8 cellular contexts compared by ENCODE assay signal in the genomic region with DNA sequence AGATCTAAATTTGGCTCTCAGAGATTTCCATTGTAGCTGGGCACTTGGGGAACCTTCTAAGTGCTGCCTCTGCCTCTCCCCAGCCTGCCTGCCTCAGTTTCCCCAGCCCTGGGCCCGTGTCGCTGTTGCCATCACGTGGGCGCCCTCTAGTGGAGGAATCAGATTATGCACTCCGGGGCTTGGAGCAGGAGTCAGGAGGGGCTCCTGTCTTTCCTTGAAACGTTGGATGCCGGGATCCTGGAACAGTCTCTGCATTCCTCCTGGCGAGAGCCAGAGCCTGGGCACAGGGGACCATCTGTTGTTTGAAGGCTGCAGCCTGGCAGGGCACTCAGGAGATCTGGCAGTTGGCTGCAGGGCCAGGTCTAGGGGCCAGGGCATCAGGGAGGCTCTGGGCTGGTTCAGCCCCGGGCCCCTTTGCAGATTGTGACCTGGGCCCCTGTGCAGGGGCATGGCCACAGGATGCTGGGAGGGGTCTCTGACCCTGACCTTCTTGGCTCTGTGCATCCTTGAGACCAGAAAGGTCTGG.
A peak's percentile ranks its signal among the peaks of the same experiment; 100 is the strongest.
DNase-seq lines count a peak whose midpoint lies in the region; ATAC-seq and TF ChIP-seq lines count a peak whose summit lies in the region.

No MANE protein-coding gene starts in this region.

- intact Hi-C loops in activated CD4-positive, alpha-beta T cell treated with anti-CD3 and anti-CD28 coated beads, Interleukin-2, amount 10 ng/mL, durations not matched to agents 24 days and 14 days (cut with micrococcal nuclease) = loop anchor here (5.0 to 10.0 kb wide), 2 partner anchors 69 to 127 kb away; partner anchors contain the start of gene LRP5

- no peak overlapping the region for H2AFZ ChIP-seq in DND-41 (ENCODE audit: low read depth, low read length)
- no peak overlapping the region for H2AFZ ChIP-seq in Karpas-422 (ENCODE audit: low read length)

- peaks cover 47% of the 10 kb centered on the region for H4K20me1 ChIP-seq in DND-41 (ENCODE audit: insufficient read depth, low read length)
- H4K20me1 ChIP-seq in Karpas-422 (ENCODE audit: insufficient read depth, low read depth, low read length) = no peaks in the 10 kb centered on the region

- H3K4me1 Mint-ChIP-seq in activated CD4-positive, alpha-beta T cell treated with anti-CD3 and anti-CD28 coated beads, Interleukin-2, amount 10 ng/mL, durations not matched to agents 24 days and 14 days = peaks cover 28% of the 10 kb centered on the region

- TF ChIP-seq CTCF in DND-41 (IDR thresholded peaks at IDR 0.05; ENCODE audit: borderline replicate concordance, extremely low read depth, low read length, poor library complexity, severe bottlenecking) (peak; percentile 98), coronary artery (IDR thresholded peaks at IDR 0.05) (peak; percentile 85)

- DNase-seq in DND-41 (peak; percentile 67), Karpas-422 (peak; percentile 76), coronary artery (ENCODE audit: low spot score) (no peak), lung microvascular endothelial cell (ENCODE audit: low read depth in 2 of 2) (peak; percentile 41 to 66)
- DNase-seq in activated CD4-positive, alpha-beta T cell treated with anti-CD3 and anti-CD28 coated beads, Interleukin-2, amount 10 ng/mL, durations not matched to agents 24 days and 14 days = peak; percentile 91
- DNase-seq in stimulated activated CD8-positive, alpha-beta memory T cell treated with anti-CD3 and anti-CD28 coated beads, Interleukin-4, amount 100 ng/mL, for 24 hours (ENCODE audit: low read depth) = peak; percentile 50

- no peaks in the 10 kb centered on the region for H3K27me3 Mint-ChIP-seq in activated CD4-positive, alpha-beta T cell treated with anti-CD3 and anti-CD28 coated beads, Interleukin-2, amount 10 ng/mL, durations not matched to agents 24 days and 14 days

- H3K4me1 ChIP-seq in DND-41 (ENCODE audit: insufficient read depth, low read length) (no peaks in the 10 kb centered on the region), Karpas-422 (ENCODE audit: low read length) (peaks cover 6% of the 10 kb centered on the region)

- no peaks in the 10 kb centered on the region for H3K9me3 ChIP-seq in DND-41 (ENCODE audit: insufficient read depth, low read length, severe bottlenecking)
- H3K9me3 ChIP-seq in Karpas-422 (ENCODE audit: low read length) = no peaks in the 10 kb centered on the region

- no peaks in the 10 kb centered on the region for H3K9me3 Mint-ChIP-seq in activated CD4-positive, alpha-beta T cell treated with anti-CD3 and anti-CD28 coated beads, Interleukin-2, amount 10 ng/mL, durations not matched to agents 24 days and 14 days

- H3K36me3 Mint-ChIP-seq in activated CD4-positive, alpha-beta T cell treated with anti-CD3 and anti-CD28 coated beads, Interleukin-2, amount 10 ng/mL, durations not matched to agents 24 days and 14 days (ENCODE audit: low read depth) = peaks cover 2% of the 10 kb centered on the region

- H3K79me2 ChIP-seq in DND-41 (ENCODE audit: insufficient read depth, low read length) (no peaks in the 10 kb centered on the region), Karpas-422 (ENCODE audit: low read length) (no peaks in the 10 kb centered on the region)

- H3K4me3 Mint-ChIP-seq in activated CD4-positive, alpha-beta T cell treated with anti-CD3 and anti-CD28 coated beads, Interleukin-2, amount 10 ng/mL, durations not matched to agents 24 days and 14 days = no peak overlapping the region

- no peak overlapping the region for H3K27ac ChIP-seq in DND-41 (ENCODE audit: low read length)
- H3K27ac ChIP-seq in Karpas-422 (ENCODE audit: low read length) = no peak overlapping the region
- H3K27ac ChIP-seq in coronary artery = peak overlapping the region; percentile 74 to 91

- no peak for TF ChIP-seq POLR2A in GM18505 (IDR thresholded peaks at IDR 0.05; ENCODE audit: borderline replicate concordance, extremely low read depth, insufficient read depth, insufficient read length)

- H3K9ac ChIP-seq in DND-41 (ENCODE audit: low read depth, low read length) = no peak overlapping the region
- H3K9ac ChIP-seq in Karpas-422 (ENCODE audit: low read length) = no peak overlapping the region

- no peak overlapping the region for H3K4me3 ChIP-seq in DND-41 (ENCODE audit: low read depth in 1 of 2, low read length in 2 of 2)
- H3K4me3 ChIP-seq in Karpas-422 (ENCODE audit: low read length) = no peak overlapping the region
- H3K4me3 ChIP-seq in coronary artery = no peak overlapping the region

- H3K27me3 ChIP-seq in DND-41 (ENCODE audit: insufficient read depth, low read length, poor library complexity) (no peaks in the 10 kb centered on the region), Karpas-422 (ENCODE audit: low read length) (no peaks in the 10 kb centered on the region)

- ATAC-seq in DND-41 (ENCODE audit: insufficient read depth, low read depth) (peak; percentile 68), GM18505 (IDR thresholded peaks at IDR 0.05; ENCODE audit: unreplicated experiment) (no peak), HG03139 (IDR thresholded peaks at IDR 0.05; ENCODE audit: unreplicated experiment) (no peak)

- H3K36me3 ChIP-seq in DND-41 (ENCODE audit: insufficient read depth, low read length) (peaks cover 38% of the 10 kb centered on the region), Karpas-422 (ENCODE audit: insufficient read depth, low read length) (no peaks in the 10 kb centered on the region)

- H3K9me2 ChIP-seq in Karpas-422 (replicated peaks; ENCODE audit: insufficient read depth, low read length) = no peaks in the 10 kb centered on the region

- H3K4me2 ChIP-seq in DND-41 (ENCODE audit: insufficient read depth, low read length) = no peak overlapping the region
- H3K4me2 ChIP-seq in Karpas-422 (ENCODE audit: low read depth, low read length, poor library complexity, severe bottlenecking) = no peak overlapping the region

- H3K27ac Mint-ChIP-seq in activated CD4-positive, alpha-beta T cell treated with anti-CD3 and anti-CD28 coated beads, Interleukin-2, amount 10 ng/mL, durations not matched to agents 24 days and 14 days = no peak overlapping the region

Comparison
In these comparisons a context has a peak if more than half of its experiments do, and no peak if none do; other contexts are left out.
1. H3K27ac ChIP-seq: peak in coronary artery (2 of 2); none in DND-41 (single experiment) and Karpas-422 (single experiment).